ENCODE assay signal across 9 cellular contexts in the genomic region with DNA sequence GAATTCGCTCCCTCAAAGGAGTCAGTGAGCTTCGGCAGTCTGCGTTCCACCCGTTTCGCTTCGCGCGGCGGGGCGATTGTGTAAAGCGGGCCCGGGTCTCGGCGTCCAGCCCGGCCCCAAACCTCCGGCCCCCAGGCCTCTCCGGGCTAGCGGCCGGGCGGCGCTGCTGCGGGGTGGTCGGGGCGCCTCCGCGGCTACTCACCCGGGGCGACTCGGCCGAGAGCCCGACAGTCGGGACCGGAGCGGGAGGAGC. TPM values are rescaled to one million over a fixed set of nuclear protein-coding genes. Genes with fewer than 3 reads are reported as not detected.
DNase-seq lines count a peak whose midpoint lies in the region; ATAC-seq, FAIRE-seq and TF ChIP-seq lines count a peak whose summit lies in the region.
"Had no signal": no experiment of that assay in that cellular context is flagged by ENCODE, and none has a peak within 500 bp of the region (broad histone marks: within the 10 kb centered on the region; RNA-seq: fewer than 3 reads in every experiment).

No MANE protein-coding gene starts in this region.

- H3K4me3 ChIP-seq in heart left ventricle (peak overlapping the region; percentile 50 to 77 (median 64)), bronchial epithelial cell (ENCODE audit: low read depth, low read length) (peak overlapping the region; percentile 43), mucosa of descending colon (peak overlapping the region; percentile 56)
- H3K4me3 ChIP-seq: SK-N-MC had no signal

- TF ChIP-seq CTCF in heart left ventricle (IDR thresholded peaks at IDR 0.05) (no peak), bronchial epithelial cell (IDR thresholded peaks at IDR 0.05; ENCODE audit: insufficient read depth, low read length, severe bottlenecking) (no peak), mucosa of descending colon (IDR thresholded peaks at IDR 0.05) (no peak)

- no peaks in the 10 kb centered on the region for H3K36me3 ChIP-seq in heart left ventricle
- no peaks in the 10 kb centered on the region for H3K36me3 ChIP-seq in bronchial epithelial cell (ENCODE audit: control insufficient read depth, insufficient read depth, low read length)
- H3K36me3 ChIP-seq in mucosa of descending colon (ENCODE audit: low read depth), result no peaks in the 10 kb centered on the region

- peaks cover 0 to 27% (median 10%) of the 10 kb centered on the region in 9 donors for H3K27me3 ChIP-seq in heart left ventricle
- H3K27me3 ChIP-seq in bronchial epithelial cell (ENCODE audit: control insufficient read depth, insufficient read depth, low read length), result peaks cover 11% of the 10 kb centered on the region

- FAIRE-seq in bronchial epithelial cell (lab: Jason Lieb, UNC), result no peak

- H3K9me3 ChIP-seq in heart left ventricle, result no peaks in the 10 kb centered on the region
- no peaks in the 10 kb centered on the region for H3K9me3 ChIP-seq in mucosa of descending colon

- intact Hi-C loops in heart left ventricle (cut with DNase I) (no loop called here), left ventricle myocardium superior (cut with micrococcal nuclease) (no loop called here), mucosa of descending colon (cut with DNase I, micrococcal nuclease) (no loop called here)

- H3K4me1 ChIP-seq in heart left ventricle (peaks cover 0 to 18% (median 5%) of the 10 kb centered on the region in 12 donors), mucosa of descending colon (ENCODE audit: low read depth) (peaks cover 30% of the 10 kb centered on the region)

- peak overlapping the region in 8 of 12 donors; percentile 15 to 75 (median 56) for H3K27ac ChIP-seq in heart left ventricle
- H3K27ac ChIP-seq: SK-N-MC had no signal

- 0% methylated on average over 18 to 34 of the region's 34 CpGs; no CpG with 5 or more reads in 1 of the 4 donors for WGBS in heart left ventricle, 4 donors

- peak in 1 of 4 donors; percentile 6 for ATAC-seq in heart left ventricle
- ATAC-seq in left ventricle myocardium superior, result no peak
- no peak for ATAC-seq in mucosa of descending colon
- no peak for ATAC-seq in HG02938 (IDR thresholded peaks at IDR 0.05; ENCODE audit: unreplicated experiment)
- ATAC-seq in HG02610 (IDR thresholded peaks at IDR 0.05; ENCODE audit: unreplicated experiment), result no peak

- no peak for TF ChIP-seq POLR2A in heart left ventricle (IDR thresholded peaks at IDR 0.05)

- DNase-seq in heart left ventricle (no peak), left ventricle myocardium superior (no peak), bronchial epithelial cell (ENCODE audit: low read depth) (no peak), mucosa of descending colon (no peak), HUDEP-2 (lab: John Stamatoyannopoulos, UW; ENCODE audit: unreplicated experiment in 76 of 76) (no peak), NCI-H146 (lab: John Stamatoyannopoulos, UW) (no peak)

RNA-seq across cellular contexts. Expression of a gene that starts 0.4 kb away (rescaled TPM):
- total RNA-seq in heart left ventricle, result 10 to 100 TPM in 2 of 9 donors, 1 to 10 TPM in 6, under 1 TPM in 1; 0.99 to 13.2 (median 5.8) TPM
- 1 to 10 TPM in 1 of 2 donors, under 1 TPM in 1; 0.69 to 1.6 TPM for polyA plus RNA-seq in heart left ventricle
- 12.7 TPM for total RNA-seq in left ventricle myocardium superior
- total RNA-seq in bronchial epithelial cell, result under 0.01 and 0.13 TPM in 2 replicates
- total RNA-seq in mucosa of descending colon, result 10 to 100 TPM; 16.5 to 24.1 (median 22.1) TPM

RNA-seq across cellular contexts. Expression of a gene that starts 0.6 kb away (rescaled TPM):
- total RNA-seq in heart left ventricle, result 1 to 10 TPM in 2 of 9 donors, under 1 TPM in 6, not detected in 1; 0.09 to 1.5 (median 0.61) TPM
- polyA plus RNA-seq in heart left ventricle, result under 1 TPM; 0.17 to 0.80 TPM
- total RNA-seq in left ventricle myocardium superior, result 3.1 TPM
- not detected in 2 replicates for total RNA-seq in bronchial epithelial cell
- total RNA-seq in mucosa of descending colon, result 10 to 100 TPM; 10.3 to 13.4 (median 10.9) TPM

RNA-seq across cellular contexts. Expression of a gene that starts 36.1 kb away (rescaled TPM):
- 10 to 100 TPM; 19.3 to 48.2 (median 32.4) TPM for total RNA-seq in heart left ventricle
- polyA plus RNA-seq in heart left ventricle, result 10 to 100 TPM; 12.0 to 19.5 TPM
- 30.5 TPM for total RNA-seq in left ventricle myocardium superior
- total RNA-seq in bronchial epithelial cell, result 16.8 and 18.9 TPM in 2 replicates
- 10 to 100 TPM; 29.1 to 36.0 (median 34.1) TPM for total RNA-seq in mucosa of descending colon

RNA-seq across cellular contexts. Expression of a gene that starts 45.9 kb away (rescaled TPM):
- total RNA-seq in heart left ventricle (100 to 1,000 TPM in 4 of 9 donors, 10 to 100 TPM in 5; 65.7 to 173 (median 81.5) TPM), left ventricle myocardium superior (111 TPM), bronchial epithelial cell (23.7 and 32.5 TPM in 2 replicates), mucosa of descending colon (10 to 100 TPM; 37.2 to 56.2 (median 47.2) TPM)
- 100 to 1,000 TPM; 194 to 242 TPM for polyA plus RNA-seq in heart left ventricle
